Comparison of ENCODE assay signal across 1 cellular context in the genomic region with DNA sequence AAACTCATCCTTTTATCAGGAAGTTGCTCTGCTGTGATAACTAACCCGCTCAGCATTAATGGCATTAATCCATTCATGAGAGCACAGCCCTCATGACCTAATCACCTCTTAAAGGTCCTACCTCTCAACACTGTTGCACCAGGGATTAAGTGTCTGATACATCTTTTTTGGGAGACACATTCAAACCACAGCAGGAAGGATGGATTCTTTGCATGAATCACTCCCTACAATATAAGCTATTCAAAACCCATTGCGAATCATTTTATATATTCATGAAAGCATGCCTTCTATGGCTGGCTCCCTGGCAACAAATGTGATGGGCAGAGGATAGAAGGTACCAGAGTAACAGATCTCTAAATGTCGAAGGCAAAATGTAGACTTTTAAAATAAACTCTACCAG.
TF ChIP-seq lines count a peak whose summit lies in the region.

No MANE protein-coding gene starts in this region.

TF ChIP-seq in endothelial cell of umbilical vein, 7 proteins besides CTCF, POLR2A, EP300 and RAD21:
- TF ChIP-seq GATA2 (IDR thresholded peaks at IDR 0.05; ENCODE audit: insufficient read depth, insufficient read length, low read depth, low read length) (no peak), POLR2AphosphoS5 (IDR thresholded peaks at IDR 0.05; ENCODE audit: insufficient read depth, low read depth, low read length) (no peak)
- TF ChIP-seq, protein P1, sequence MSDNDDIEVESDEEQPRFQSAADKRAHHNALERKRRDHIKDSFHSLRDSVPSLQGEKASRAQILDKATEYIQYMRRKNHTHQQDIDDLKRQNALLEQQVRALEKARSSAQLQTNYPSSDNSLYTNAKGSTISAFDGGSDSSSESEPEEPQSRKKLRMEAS (IDR thresholded peaks at IDR 0.05; ENCODE audit: insufficient read depth, insufficient read length): no peak
